ENCODE assay signal across 13 cellular contexts in genomic region chr20:35285806-35286076, GRCh38. TPM values are rescaled to one million over a fixed set of nuclear protein-coding genes. Genes with fewer than 3 reads are reported as not detected.
DNase-seq lines count a peak whose midpoint lies in the region; ATAC-seq lines count a peak whose summit lies in the region.
"Had no signal": no experiment of that assay in that cellular context is flagged by ENCODE, and none has a peak within 500 bp of the region (broad histone marks: within the 10 kb centered on the region; RNA-seq: fewer than 3 reads in every experiment).

No MANE protein-coding gene starts in this region.

- intact Hi-C loops in CD4-positive, alpha-beta memory T cell (cut with micrococcal nuclease) = loop anchor here (2.0 kb wide), 1 partner anchor 19 kb away; no protein-coding TSS in a partner anchor

- no peak for ATAC-seq in activated naive CD8-positive, alpha-beta T cell treated with anti-CD3 and anti-CD28 coated beads, Interleukin-2, amount 10 ng/mL, durations not matched to agents 7 days and 5 days (ENCODE audit: low read depth)
- ATAC-seq in memory B cell (ENCODE audit: low read depth) (no peak), HG02571 (IDR thresholded peaks at IDR 0.05; ENCODE audit: unreplicated experiment) (no peak), GM21529 (IDR thresholded peaks at IDR 0.05; ENCODE audit: unreplicated experiment) (no peak)

- no peak for DNase-seq in CD4-positive, alpha-beta memory T cell
- DNase-seq in activated naive CD8-positive, alpha-beta T cell treated with anti-CD3 and anti-CD28 coated beads, Interleukin-2, amount 10 ng/mL, durations not matched to agents 7 days and 5 days = no peak
- no peak for DNase-seq in memory B cell (ENCODE audit: low spot score in 2 of 2)
- no peak for DNase-seq in DMS 273 (lab: John Stamatoyannopoulos, UW; ENCODE audit: unreplicated experiment)
- DNase-seq in NCI-H1105 treated with DMSO at 0.1 percent for 48 hours (lab: John Stamatoyannopoulos, UW) = no peak
- DNase-seq: DMS 273 treated with DMSO at 0.1 percent for 48 hours, NCI-H1048, Right ventricle myocardium superior, upper lobe of left lung had no signal

- no peaks in the 10 kb centered on the region for H3K27me3 ChIP-seq in CD4-positive, alpha-beta memory T cell (ENCODE audit: insufficient read depth, low read length)
- H3K27me3 ChIP-seq in HUES6 (ENCODE audit: control insufficient read depth, insufficient read depth, low read length) = peaks cover 4% of the 10 kb centered on the region; the same call in 1 of the 2 replicates
- H3K27me3 ChIP-seq: upper lobe of left lung had no signal

- POLR2A ChIA-PET in CD4-positive, alpha-beta memory T cell (lab: Charles Lee; ENCODE audit: partially characterized antibody) = no interaction called here
- POLR2A ChIA-PET in activated naive CD8-positive, alpha-beta T cell treated with anti-CD3 and anti-CD28 coated beads, Interleukin-2, amount 10 ng/mL, durations not matched to agents 7 days and 5 days (lab: Charles Lee) = no interaction called here

- no peaks in the 10 kb centered on the region for H3K9me3 Mint-ChIP-seq in CD4-positive, alpha-beta memory T cell
- no peaks in the 10 kb centered on the region for H3K9me3 Mint-ChIP-seq in activated naive CD8-positive, alpha-beta T cell treated with anti-CD3 and anti-CD28 coated beads, Interleukin-2, amount 10 ng/mL, durations not matched to agents 7 days and 5 days
- no peaks in the 10 kb centered on the region for H3K9me3 Mint-ChIP-seq in memory B cell

- H3K4me3 Mint-ChIP-seq in CD4-positive, alpha-beta memory T cell = peak overlapping the region; percentile 60 to 93 (median 89)
- peak overlapping the region; percentile 90 for H3K4me3 Mint-ChIP-seq in activated naive CD8-positive, alpha-beta T cell treated with anti-CD3 and anti-CD28 coated beads, Interleukin-2, amount 10 ng/mL, durations not matched to agents 7 days and 5 days
- peak overlapping the region; percentile 71 for H3K4me3 Mint-ChIP-seq in memory B cell

- H3K4me1 ChIP-seq in CD4-positive, alpha-beta memory T cell (ENCODE audit: insufficient read depth, low read length) = peaks cover 18% of the 10 kb centered on the region
- peaks cover 3% of the 10 kb centered on the region for H3K4me1 ChIP-seq in HUES6 (ENCODE audit: control insufficient read depth, insufficient read depth, low read length)

- no peak overlapping the region for H3K27ac ChIP-seq in CD4-positive, alpha-beta memory T cell (ENCODE audit: low read depth, low read length)
- H3K27ac ChIP-seq in HUES6 (ENCODE audit: low read depth, low read length) = no peak overlapping the region

- no peaks in the 10 kb centered on the region for H3K27me3 Mint-ChIP-seq in CD4-positive, alpha-beta memory T cell
- no peaks in the 10 kb centered on the region for H3K27me3 Mint-ChIP-seq in activated naive CD8-positive, alpha-beta T cell treated with anti-CD3 and anti-CD28 coated beads, Interleukin-2, amount 10 ng/mL, durations not matched to agents 7 days and 5 days
- peaks cover 1% of the 10 kb centered on the region for H3K27me3 Mint-ChIP-seq in memory B cell

- peaks cover 17 to 35% (median 28%) of the 10 kb centered on the region in 4 donors for H3K4me1 Mint-ChIP-seq in CD4-positive, alpha-beta memory T cell
- H3K4me1 Mint-ChIP-seq in activated naive CD8-positive, alpha-beta T cell treated with anti-CD3 and anti-CD28 coated beads, Interleukin-2, amount 10 ng/mL, durations not matched to agents 7 days and 5 days = peaks cover 22% of the 10 kb centered on the region
- H3K4me1 Mint-ChIP-seq in memory B cell = peaks cover 18% of the 10 kb centered on the region

- H3K9me3 ChIP-seq in CD4-positive, alpha-beta memory T cell (ENCODE audit: control insufficient read depth in 1 of 2, low read length in 2 of 2) = no peaks in the 10 kb centered on the region
- no peaks in the 10 kb centered on the region for H3K9me3 ChIP-seq in HUES6 (ENCODE audit: control insufficient read depth, insufficient read depth, low read depth, low read length)
- H3K9me3 ChIP-seq: upper lobe of left lung had no signal

- CTCF ChIA-PET in CD4-positive, alpha-beta memory T cell (lab: Charles Lee; ENCODE audit: partially characterized antibody) = no interaction called here

- peaks cover 3 to 19% of the 10 kb centered on the region in 2 donors for H3K36me3 Mint-ChIP-seq in CD4-positive, alpha-beta memory T cell
- H3K36me3 Mint-ChIP-seq in activated naive CD8-positive, alpha-beta T cell treated with anti-CD3 and anti-CD28 coated beads, Interleukin-2, amount 10 ng/mL, durations not matched to agents 7 days and 5 days = peaks cover 7% of the 10 kb centered on the region
- H3K36me3 Mint-ChIP-seq in memory B cell = peaks cover 5% of the 10 kb centered on the region

- H3K9ac ChIP-seq in HUES6 (ENCODE audit: low read length) = no peak overlapping the region

- H3K4me3 ChIP-seq in CD4-positive, alpha-beta memory T cell (ENCODE audit: low read length in 2 of 2) = no peak overlapping the region
- H3K4me3 ChIP-seq in HUES6 (ENCODE audit: low read depth, low read length) = peak overlapping the region; percentile 89; the same call in 1 of the 2 replicates

- peak overlapping the region in 6 of 7 donors; percentile 63 to 90 (median 82) for H3K27ac Mint-ChIP-seq in CD4-positive, alpha-beta memory T cell
- H3K27ac Mint-ChIP-seq in activated naive CD8-positive, alpha-beta T cell treated with anti-CD3 and anti-CD28 coated beads, Interleukin-2, amount 10 ng/mL, durations not matched to agents 7 days and 5 days = peak overlapping the region; percentile 85
- H3K27ac Mint-ChIP-seq in memory B cell = peak overlapping the region; percentile 36

- peaks cover 2% of the 10 kb centered on the region for H3K36me3 ChIP-seq in CD4-positive, alpha-beta memory T cell (ENCODE audit: insufficient read depth, low read length)
- peaks cover 19% of the 10 kb centered on the region for H3K36me3 ChIP-seq in HUES6 (ENCODE audit: control insufficient read depth, insufficient read depth, low read length)

RNA-seq across cellular contexts. Expression of gene EIF6, which starts 1.2 kb away (rescaled TPM):
- 10 to 100 TPM; 44.0 to 52.3 TPM for total RNA-seq in CD4-positive, alpha-beta memory T cell
- 100 to 1,000 TPM; 148 to 189 TPM for polyA plus RNA-seq in CD4-positive, alpha-beta memory T cell
- total RNA-seq in activated naive CD8-positive, alpha-beta T cell treated with anti-CD3 and anti-CD28 coated beads, Interleukin-2, amount 10 ng/mL, durations not matched to agents 7 days and 5 days = 10 to 100 TPM; 81.0 to 83.9 TPM

RNA-seq across cellular contexts. Expression of gene FAM83C, which starts 6.5 kb away (rescaled TPM):
- not detected for total RNA-seq in CD4-positive, alpha-beta memory T cell
- polyA plus RNA-seq in CD4-positive, alpha-beta memory T cell = not detected
- total RNA-seq in activated naive CD8-positive, alpha-beta T cell treated with anti-CD3 and anti-CD28 coated beads, Interleukin-2, amount 10 ng/mL, durations not matched to agents 7 days and 5 days = not detected
- total RNA-seq: cerebellum, Right ventricle myocardium superior, upper lobe of left lung had no signal

RNA-seq across cellular contexts. Expression of gene MMP24OS, which starts 7.8 kb away (rescaled TPM):
- total RNA-seq in CD4-positive, alpha-beta memory T cell = 10 to 100 TPM; 76.6 to 91.6 TPM
- polyA plus RNA-seq in CD4-positive, alpha-beta memory T cell = 10 to 100 TPM in 1 of 2 donors, 1 to 10 TPM in 1; 4.4 to 17.4 TPM
- total RNA-seq in activated naive CD8-positive, alpha-beta T cell treated with anti-CD3 and anti-CD28 coated beads, Interleukin-2, amount 10 ng/mL, durations not matched to agents 7 days and 5 days = 10 to 100 TPM; 64.3 to 70.1 TPM

RNA-seq across cellular contexts. Expression of gene MMP24, which starts 59.3 kb away (rescaled TPM):
- under 1 TPM; 0.12 to 0.19 TPM for total RNA-seq in CD4-positive, alpha-beta memory T cell
- polyA plus RNA-seq in CD4-positive, alpha-beta memory T cell = under 1 TPM; 0.07 TPM
- under 1 TPM; 0.08 to 0.20 TPM for total RNA-seq in activated naive CD8-positive, alpha-beta T cell treated with anti-CD3 and anti-CD28 coated beads, Interleukin-2, amount 10 ng/mL, durations not matched to agents 7 days and 5 days
